Comparison of ENCODE assay signal across 8 cellular contexts in genomic region chr9:68546596-68547390, GRCh38. TPM values are rescaled to one million over a fixed set of nuclear protein-coding genes. Genes with fewer than 3 reads are reported as not detected.
DNase-seq lines count a peak whose midpoint lies in the region; ATAC-seq, FAIRE-seq and TF ChIP-seq lines count a peak whose summit lies in the region.

No MANE protein-coding gene starts in this region.

- TF ChIP-seq CTCF in MM.1S (IDR thresholded peaks at IDR 0.05; ENCODE audit: low read length) (no peak), uterus (IDR thresholded peaks at IDR 0.05) (no peak)

- peaks cover 28% of the 10 kb centered on the region for H3K4me1 ChIP-seq in MM.1S (ENCODE audit: low read length)
- peaks cover 9% of the 10 kb centered on the region for H3K4me1 ChIP-seq in right cardiac atrium (ENCODE audit: control insufficient read depth, insufficient read depth, low read length)
- no peaks in the 10 kb centered on the region for H3K4me1 ChIP-seq in uterus

- peak overlapping the region; percentile 66 for H3K27ac ChIP-seq in MM.1S (ENCODE audit: low read length)
- peak overlapping the region; percentile 75 for H3K27ac ChIP-seq in right cardiac atrium (ENCODE audit: low read length)
- peak overlapping the region; percentile 14 to 64 for H3K27ac ChIP-seq in uterus

- peaks cover 17% of the 10 kb centered on the region for H3F3A ChIP-seq in MM.1S (ENCODE audit: insufficient read depth, low read length)

- H3K79me2 ChIP-seq in MM.1S (ENCODE audit: low read length), result no peaks in the 10 kb centered on the region

- ATAC-seq in GM21619 (IDR thresholded peaks at IDR 0.05; ENCODE audit: unreplicated experiment) (peak; percentile 81), right cardiac atrium (peak; percentile 74 to 83)

- intact Hi-C loops in right cardiac atrium (cut with DNase I), result no loop called here
- intact Hi-C loops in uterus (cut with DNase I; ENCODE audit: low total_unique reads), result no loop called here

- H3K27me3 ChIP-seq in MM.1S (replicated peaks; ENCODE audit: insufficient read depth, low read length) (no peaks in the 10 kb centered on the region), right cardiac atrium (ENCODE audit: control insufficient read depth, insufficient read depth) (no peaks in the 10 kb centered on the region), uterus (no peaks in the 10 kb centered on the region)

- H3K36me3 ChIP-seq in MM.1S (replicated peaks; ENCODE audit: insufficient read depth, low read length), result no peaks in the 10 kb centered on the region
- H3K36me3 ChIP-seq in uterus, result no peaks in the 10 kb centered on the region

- H4K20me1 ChIP-seq in MM.1S (ENCODE audit: insufficient read depth, low read length), result no peaks in the 10 kb centered on the region

- WGBS in right cardiac atrium, result 35% methylated on average over 6 of the region's 6 CpGs

- H3K4me3 ChIP-seq in MM.1S (ENCODE audit: low read length) (peak overlapping the region; percentile 14; the same call in 1 of the 2 replicates), right cardiac atrium (ENCODE audit: low read length) (no peak overlapping the region), uterus (no peak overlapping the region)

- H3K4me2 ChIP-seq in MM.1S (ENCODE audit: low read depth, low read length), result peak overlapping the region; percentile 62

- FAIRE-seq in GM12892 (lab: Jason Lieb, UNC), result peak; percentile 98

- DNase-seq in GM12892 (ENCODE audit: insufficient read length), result peak; percentile 13
- peak; percentile 84 for DNase-seq in MM.1S
- peak in 2 of 3 donors; percentile 31 to 52 for DNase-seq in right cardiac atrium
- no peak for DNase-seq in uterus
- no peak for DNase-seq in NCI-H2171 treated with DMSO at 0.1 percent for 48 hours (lab: John Stamatoyannopoulos, UW)
- DNase-seq in NCI-H1105 (lab: John Stamatoyannopoulos, UW), result no peak
- DNase-seq in DMS 273 (lab: John Stamatoyannopoulos, UW; ENCODE audit: unreplicated experiment), result no peak

- H3K9me3 ChIP-seq in MM.1S (replicated peaks; ENCODE audit: insufficient read depth, low read length) (no peaks in the 10 kb centered on the region), right cardiac atrium (ENCODE audit: control insufficient read depth, low read length) (no peaks in the 10 kb centered on the region), uterus (no peaks in the 10 kb centered on the region)

- peak overlapping the region; percentile 30 for H3K9ac ChIP-seq in MM.1S (ENCODE audit: low read length)

- H2AFZ ChIP-seq in MM.1S (ENCODE audit: low read length), result peak overlapping the region; percentile 78

- no peaks in the 10 kb centered on the region for H3K9me2 ChIP-seq in MM.1S (replicated peaks; ENCODE audit: insufficient read depth, low read length)

- TF ChIP-seq POLR2A in GM12892 (IDR thresholded peaks at IDR 0.05; ENCODE audit: low read depth, low read length) (no peak), uterus (IDR thresholded peaks at IDR 0.05) (no peak)

RNA-seq across cellular contexts. Expression of gene TMEM252, which starts 6.1 kb away (rescaled TPM):
- polyA plus RNA-seq in GM12892 (2012; ENCODE audit: missing spikeins), result not detected
- total RNA-seq in right cardiac atrium (not detected), uterus (under 1 TPM in 1 of 4 donors, not detected in 3; 0.69 TPM)
- 0.16 TPM for polyA plus RNA-seq in right cardiac atrium

Comparison
In these comparisons a context has a peak if more than half of its experiments do, and no peak if none do; other contexts are left out.
1. DNase-seq: peak in GM12892 (single experiment), MM.1S (single experiment) and right cardiac atrium (2 of 3); none in uterus (0 of 2), NCI-H2171 treated with DMSO at 0.1 percent for 48 hours (single experiment), NCI-H1105 (single experiment) and DMS 273 (single experiment).
2. Peak in every context shown above with its lines, with median percentiles within 50 percentile points of each other: H3K27ac ChIP-seq.